In the genomic region with DNA sequence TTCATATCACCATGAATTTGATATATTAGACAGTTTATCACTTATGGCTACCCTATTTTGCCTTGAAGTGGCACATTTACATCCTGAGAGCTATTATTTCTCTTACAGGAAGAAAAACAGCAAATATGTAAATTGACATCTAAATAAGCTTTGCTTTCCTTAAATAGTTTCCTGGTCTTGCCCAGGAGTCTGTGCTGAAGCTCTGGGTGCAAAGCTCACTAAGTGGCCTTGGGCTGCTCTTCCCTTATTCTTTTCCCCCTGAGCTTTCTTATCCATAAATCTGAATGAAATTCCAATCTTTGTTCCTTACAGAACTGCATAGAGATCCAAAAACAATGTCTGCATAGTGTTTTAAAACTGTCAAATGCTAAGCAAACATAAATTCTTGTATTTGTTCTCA, we compare ENCODE assay signal across 17 cellular contexts. TPM values are rescaled to one million over a fixed set of nuclear protein-coding genes. Genes with fewer than 3 reads are reported as not detected.
DNase-seq lines count a peak whose midpoint lies in the region; ATAC-seq and TF ChIP-seq lines count a peak whose summit lies in the region.
"Had no signal": no experiment of that assay in that cellular context is flagged by ENCODE, and none has a peak within 500 bp of the region (broad histone marks: within the 10 kb centered on the region; RNA-seq: fewer than 3 reads in every experiment).

No MANE protein-coding gene starts in this region.

- no peak overlapping the region for H2BK120ac ChIP-seq in mesendoderm (ENCODE audit: low read depth, low read length)

- no peak overlapping the region for H3K18ac ChIP-seq in mesendoderm (ENCODE audit: low read length)

- no peaks in the 10 kb centered on the region for H3K79me1 ChIP-seq in mesendoderm (ENCODE audit: low read length)

- H3K4me1 Mint-ChIP-seq in activated naive CD4-positive, alpha-beta T cell treated with anti-CD3 and anti-CD28 coated beads, Interleukin-2, amount 10 ng/mL, durations not matched to agents 7 days and 5 days = peaks cover 32% of the 10 kb centered on the region
- H3K4me1 Mint-ChIP-seq in endothelial cell (ENCODE audit: unreplicated experiment) (peaks cover 16% of the 10 kb centered on the region), HFFc6 (ENCODE audit: low read depth) (no peaks in the 10 kb centered on the region)
- H3K4me1 Mint-ChIP-seq in stimulated activated memory B cell treated with anti-CD40 and anti-IgM and Interleukin-4, amounts not matched to agents 10 μg/mL and 1 μg/mL and 100 μg/mL, for 72 hours = peaks cover 26% of the 10 kb centered on the region

- TF ChIP-seq CTCF in endothelial cell (IDR thresholded peaks at IDR 0.05; ENCODE audit: unreplicated experiment) = no peak
- no peak for TF ChIP-seq CTCF in HFFc6 (IDR thresholded peaks at IDR 0.05)

- peak overlapping the region; percentile 77 for H3K27ac Mint-ChIP-seq in activated naive CD4-positive, alpha-beta T cell treated with anti-CD3 and anti-CD28 coated beads, Interleukin-2, amount 10 ng/mL, durations not matched to agents 7 days and 5 days
- peak overlapping the region; percentile 61 for H3K27ac Mint-ChIP-seq in endothelial cell (ENCODE audit: unreplicated experiment)
- peak overlapping the region; percentile 69 for H3K27ac Mint-ChIP-seq in stimulated activated memory B cell treated with anti-CD40 and anti-IgM and Interleukin-4, amounts not matched to agents 10 μg/mL and 1 μg/mL and 100 μg/mL, for 72 hours
- H3K27ac Mint-ChIP-seq in HFFc6 = no peak overlapping the region

- no peak overlapping the region for H2AK5ac ChIP-seq in mesendoderm (ENCODE audit: low read length)

- H4K8ac ChIP-seq in mesendoderm (ENCODE audit: low read depth, low read length) = no peak overlapping the region

- no peak for ATAC-seq in stimulated activated memory B cell treated with anti-CD40 and anti-IgM and Interleukin-4, amounts not matched to agents 10 μg/mL and 1 μg/mL and 100 μg/mL, for 72 hours
- ATAC-seq: Right ventricle myocardium inferior had no signal

- H3K9me3 ChIP-seq in HUES48 (ENCODE audit: control insufficient read depth, insufficient read depth, low read length) = no peaks in the 10 kb centered on the region
- H3K9me3 ChIP-seq: BLaER1, Peyer's patch had no signal

- no peak overlapping the region for H3K4me2 ChIP-seq in mesendoderm (ENCODE audit: low read length)
- H3K4me2 ChIP-seq: BLaER1, KMS-11 had no signal

- H3K27me3 Mint-ChIP-seq in activated naive CD4-positive, alpha-beta T cell treated with anti-CD3 and anti-CD28 coated beads, Interleukin-2, amount 10 ng/mL, durations not matched to agents 7 days and 5 days = peaks cover 8% of the 10 kb centered on the region
- H3K27me3 Mint-ChIP-seq in endothelial cell (ENCODE audit: unreplicated experiment) = no peaks in the 10 kb centered on the region
- H3K27me3 Mint-ChIP-seq in stimulated activated memory B cell treated with anti-CD40 and anti-IgM and Interleukin-4, amounts not matched to agents 10 μg/mL and 1 μg/mL and 100 μg/mL, for 72 hours = peaks cover 35% of the 10 kb centered on the region
- H3K27me3 Mint-ChIP-seq in HFFc6 (ENCODE audit: insufficient read depth) = peaks cover 3% of the 10 kb centered on the region

- H3K79me2 ChIP-seq in mesendoderm (ENCODE audit: control insufficient read depth, insufficient read depth, low read length) = no peaks in the 10 kb centered on the region

- no peak overlapping the region for H3K56ac ChIP-seq in mesendoderm (ENCODE audit: low read length)

- H3K4ac ChIP-seq in mesendoderm (ENCODE audit: low read depth, low read length) = no peak overlapping the region

- peak overlapping the region; percentile 48 for H3K27ac ChIP-seq in HUES48 (ENCODE audit: low read depth, low read length)
- no peak overlapping the region for H3K27ac ChIP-seq in mesendoderm (ENCODE audit: low read depth, low read length)
- H3K27ac ChIP-seq: BLaER1, KMS-11, Peyer's patch had no signal

- no peak overlapping the region for H2BK5ac ChIP-seq in mesendoderm (ENCODE audit: low read length)

- H4K5ac ChIP-seq in mesendoderm (ENCODE audit: low read length) = no peak overlapping the region

- no peaks in the 10 kb centered on the region for H3K27me3 ChIP-seq in HUES48 (ENCODE audit: control insufficient read depth, insufficient read depth, low read length)
- H3K27me3 ChIP-seq in mesendoderm (ENCODE audit: insufficient read depth, low read length, poor library complexity) = no peaks in the 10 kb centered on the region
- H3K27me3 ChIP-seq: BLaER1, Peyer's patch had no signal

- H2BK15ac ChIP-seq in mesendoderm (replicated peaks; ENCODE audit: low read depth) = no peak overlapping the region

- no peak overlapping the region for H3K4me3 ChIP-seq in HUES48 (ENCODE audit: low read depth, low read length)
- no peak overlapping the region for H3K4me3 ChIP-seq in mesendoderm (ENCODE audit: low read length)
- H3K4me3 ChIP-seq: BLaER1, Peyer's patch had no signal

- no peak overlapping the region for H3K9ac ChIP-seq in HUES48 (ENCODE audit: low read depth, low read length)
- H3K9ac ChIP-seq in mesendoderm (ENCODE audit: low read length) = no peak overlapping the region
- H3K9ac ChIP-seq: BLaER1, KMS-11 had no signal

- no peak overlapping the region for H3K23ac ChIP-seq in mesendoderm (ENCODE audit: low read length)

- peaks cover 20% of the 10 kb centered on the region for H3K4me1 ChIP-seq in HUES48 (ENCODE audit: control insufficient read depth, insufficient read depth, low read length)
- peaks cover 5% of the 10 kb centered on the region for H3K4me1 ChIP-seq in mesendoderm (ENCODE audit: control insufficient read depth, low read depth, low read length)
- H3K4me1 ChIP-seq: Peyer's patch had no signal

- H3K36me3 Mint-ChIP-seq in activated naive CD4-positive, alpha-beta T cell treated with anti-CD3 and anti-CD28 coated beads, Interleukin-2, amount 10 ng/mL, durations not matched to agents 7 days and 5 days = no peaks in the 10 kb centered on the region
- no peaks in the 10 kb centered on the region for H3K36me3 Mint-ChIP-seq in endothelial cell (ENCODE audit: low read depth, unreplicated experiment)
- no peaks in the 10 kb centered on the region for H3K36me3 Mint-ChIP-seq in stimulated activated memory B cell treated with anti-CD40 and anti-IgM and Interleukin-4, amounts not matched to agents 10 μg/mL and 1 μg/mL and 100 μg/mL, for 72 hours
- H3K36me3 Mint-ChIP-seq in HFFc6 (ENCODE audit: low read depth) = no peaks in the 10 kb centered on the region

- no peak overlapping the region for H3K4me3 Mint-ChIP-seq in activated naive CD4-positive, alpha-beta T cell treated with anti-CD3 and anti-CD28 coated beads, Interleukin-2, amount 10 ng/mL, durations not matched to agents 7 days and 5 days
- no peak overlapping the region for H3K4me3 Mint-ChIP-seq in endothelial cell (ENCODE audit: unreplicated experiment)
- no peak overlapping the region for H3K4me3 Mint-ChIP-seq in stimulated activated memory B cell treated with anti-CD40 and anti-IgM and Interleukin-4, amounts not matched to agents 10 μg/mL and 1 μg/mL and 100 μg/mL, for 72 hours
- H3K4me3 Mint-ChIP-seq in HFFc6 = no peak overlapping the region

- DNase-seq in activated naive CD4-positive, alpha-beta T cell treated with anti-CD3 and anti-CD28 coated beads, Interleukin-2, amount 10 ng/mL, durations not matched to agents 7 days and 5 days = no peak
- DNase-seq in activated naive CD4-positive, alpha-beta T cell treated with Interleukin-2 at 50 U/mL for 16 hours = no peak
- DNase-seq in endothelial cell (ENCODE audit: low spot score) (no peak), mesendoderm (no peak), HuH-7.5 (ENCODE audit: low spot score) (no peak), HFFc6 (no peak)
- DNase-seq: 8988T, GOT3, NCI-H1048, NCI-H1436 treated with DMSO at 0.1 percent for 48 hours, NCI-H2081 treated with DMSO at 0.1 percent for 48 hours, Peyer's patch had no signal

- no peaks in the 10 kb centered on the region for H3K36me3 ChIP-seq in HUES48 (ENCODE audit: control insufficient read depth, insufficient read depth, low read length)
- H3K36me3 ChIP-seq in mesendoderm (ENCODE audit: control insufficient read depth, insufficient read depth, low read length) = no peaks in the 10 kb centered on the region
- H3K36me3 ChIP-seq: BLaER1, Peyer's patch had no signal

- H3K9me3 Mint-ChIP-seq in activated naive CD4-positive, alpha-beta T cell treated with anti-CD3 and anti-CD28 coated beads, Interleukin-2, amount 10 ng/mL, durations not matched to agents 7 days and 5 days = no peaks in the 10 kb centered on the region
- H3K9me3 Mint-ChIP-seq in endothelial cell (ENCODE audit: unreplicated experiment) (no peaks in the 10 kb centered on the region), HFFc6 (no peaks in the 10 kb centered on the region)
- no peaks in the 10 kb centered on the region for H3K9me3 Mint-ChIP-seq in stimulated activated memory B cell treated with anti-CD40 and anti-IgM and Interleukin-4, amounts not matched to agents 10 μg/mL and 1 μg/mL and 100 μg/mL, for 72 hours

- CTCF ChIA-PET in activated naive CD4-positive, alpha-beta T cell treated with anti-CD3 and anti-CD28 coated beads, Interleukin-2, amount 10 ng/mL, durations not matched to agents 7 days and 5 days (lab: Charles Lee) = interaction anchor here (0.9 to 2.0 kb wide), 3 partner anchors 182 to 571 kb away, joined by 3 to 10 read pairs (median 7); no protein-coding TSS in a partner anchor

RNA-seq across cellular contexts. Expression of gene TNFSF13B, which starts 56.3 kb away (rescaled TPM):
- 1.8 TPM for total RNA-seq in endothelial cell (ENCODE audit: unreplicated experiment)
- 0.24 TPM for polyA plus RNA-seq in mesendoderm (2013, experiment 1 of 2)
- polyA plus RNA-seq in mesendoderm (2013, experiment 2 of 2) = 0.18 TPM
- under 1 TPM; 0.17 to 0.66 (median 0.25) TPM for total RNA-seq in HFFc6 (2021; fragmentation: NEBNext Ultra II Directional; extraction: Animal tissue kit (Norgen Biotek cat#: 25700))
